ENCODE assay signal across 29 cellular contexts in genomic region chr2:86053166-86053565, GRCh38.
"Had no signal": no experiment of that assay in that cellular context is flagged by ENCODE, and none has a peak within 500 bp of the region (broad histone marks: within the 10 kb centered on the region; RNA-seq: fewer than 3 reads in every experiment).

No MANE protein-coding gene starts in this region.

- DNase-seq: activated CD4-positive, alpha-beta T cell treated with anti-CD3 and anti-CD28 coated beads, Interleukin-2, amount 10 ng/mL, durations not matched to agents 24 days and 14 days; activated CD4-positive, alpha-beta T cell treated with anti-CD3 and anti-CD28 coated beads, Interleukin-2, amount 50 U/mL, for 4 hours; activated naive CD4-positive, alpha-beta T cell treated with anti-CD3 and anti-CD28 coated beads, Interleukin-2, amount 10 ng/mL, durations not matched to agents 7 days and 5 days; activated naive CD8-positive, alpha-beta T cell treated with anti-CD3 and anti-CD28 coated beads, Interleukin-2, amount 50 U/mL, for 24 hours; amniotic stem cell; brain microvascular endothelial cell; MM.1S; MV-4-11; NCI-H1092; NCI-H1436 treated with DMSO at 0.1 percent for 48 hours; NCI-H1694 treated with DMSO at 0.1 percent for 48 hours; NCI-H2029; NCI-H510A; NCI-H526; NCI-H748 treated with DMSO at 0.1 percent for 48 hours; NK-92 treated with Interleukin-12 subunit alpha and Interleukin-12 subunit beta, amount 100 ng/mL, for 24 hours; PC-3; Peyer's patch; RPMI8226; SHP77 treated with DMSO at 0.1 percent for 48 hours; SK-N-SH had no signal

- H3K4me1 Mint-ChIP-seq: activated naive CD4-positive, alpha-beta T cell treated with anti-CD3 and anti-CD28 coated beads, Interleukin-2, amount 10 ng/mL, durations not matched to agents 7 days and 5 days; activated naive CD8-positive, alpha-beta T cell treated with anti-CD3 and anti-CD28 coated beads, Interleukin-2, amount 50 U/mL, for 24 hours had no signal

- H3K4me3 Mint-ChIP-seq: activated CD4-positive, alpha-beta T cell treated with anti-CD3 and anti-CD28 coated beads, Interleukin-2, amount 10 ng/mL, durations not matched to agents 24 days and 14 days; activated naive CD4-positive, alpha-beta T cell treated with anti-CD3 and anti-CD28 coated beads, Interleukin-2, amount 10 ng/mL, durations not matched to agents 7 days and 5 days; activated naive CD8-positive, alpha-beta T cell; activated naive CD8-positive, alpha-beta T cell treated with anti-CD3 and anti-CD28 coated beads, Interleukin-2, amount 50 U/mL, for 24 hours; activated T-cell treated with anti-CD3 and anti-CD28 coated beads, Interleukin-2, amount 50 U/mL, for 24 hours; T-helper 1 cell treated with Interleukin-12 subunit alpha and Interleukin-12 subunit beta and Interleukin-4 antibody, amounts not matched to agents 30 μg/mL and 1 μg/mL, for 36 hours; T-helper 2 cell treated with Interferon-gamma antibody and Interleukin-4, amounts not matched to agents 5 μg/mL and 100 μg/mL, for 36 hours had no signal

- FAIRE-seq: TTC549 had no signal

- ATAC-seq: PC-3 had no signal

- H3K9me3 ChIP-seq: Peyer's patch, SJSA1, SK-N-SH had no signal

- H3K4me1 ChIP-seq: Peyer's patch, SJSA1 had no signal

- H3K9me3 Mint-ChIP-seq: activated CD4-positive, alpha-beta T cell treated with anti-CD3 and anti-CD28 coated beads, Interleukin-2, amount 10 ng/mL, durations not matched to agents 24 days and 14 days; activated naive CD4-positive, alpha-beta T cell treated with anti-CD3 and anti-CD28 coated beads, Interleukin-2, amount 10 ng/mL, durations not matched to agents 7 days and 5 days; activated naive CD8-positive, alpha-beta T cell treated with anti-CD3 and anti-CD28 coated beads, Interleukin-2, amount 50 U/mL, for 24 hours; activated T-cell treated with anti-CD3 and anti-CD28 coated beads, Interleukin-2, amount 50 U/mL, for 24 hours; activated T-helper 2 cell treated with anti-CD3 and anti-CD28 coated beads, Interferon-gamma antibody, Interleukin-2, Interleukin-4, amounts not matched to agents 10 μg/mL and 5 μg/mL and 100 μg/mL, durations not matched to agents 14 hours and 24 hours and 36 hours; T-helper 1 cell treated with Interleukin-12 subunit alpha and Interleukin-12 subunit beta and Interleukin-4 antibody, amounts not matched to agents 30 μg/mL and 1 μg/mL, for 36 hours; T-helper 2 cell treated with Interferon-gamma antibody and Interleukin-4, amounts not matched to agents 5 μg/mL and 100 μg/mL, for 36 hours had no signal

- H3K4me2 ChIP-seq: KMS-11, SK-N-SH had no signal

- H3K4me3 ChIP-seq: Peyer's patch, SJSA1 had no signal

- H3K27me3 ChIP-seq: brain microvascular endothelial cell, Peyer's patch, SJSA1 had no signal

- H3K27ac Mint-ChIP-seq: activated CD4-positive, alpha-beta T cell treated with anti-CD3 and anti-CD28 coated beads, Interleukin-2, amount 10 ng/mL, durations not matched to agents 24 days and 14 days; activated naive CD8-positive, alpha-beta T cell; activated naive CD8-positive, alpha-beta T cell treated with anti-CD3 and anti-CD28 coated beads, Interleukin-2, amount 50 U/mL, for 24 hours; activated T-cell treated with anti-CD3 and anti-CD28 coated beads, Interleukin-2, amount 50 U/mL, for 24 hours; activated T-helper 2 cell treated with anti-CD3 and anti-CD28 coated beads, Interferon-gamma antibody, Interleukin-2, Interleukin-4, amounts not matched to agents 10 μg/mL and 5 μg/mL and 100 μg/mL, durations not matched to agents 14 hours and 24 hours and 36 hours; T-helper 2 cell treated with Interferon-gamma antibody and Interleukin-4, amounts not matched to agents 5 μg/mL and 100 μg/mL, for 36 hours had no signal

- H3K27ac ChIP-seq: brain microvascular endothelial cell, KMS-11, Peyer's patch, SJSA1 had no signal

- H3K9ac ChIP-seq: KMS-11, SK-N-SH had no signal

- H3K27me3 Mint-ChIP-seq: activated CD4-positive, alpha-beta T cell treated with anti-CD3 and anti-CD28 coated beads, Interleukin-2, amount 10 ng/mL, durations not matched to agents 24 days and 14 days; activated naive CD4-positive, alpha-beta T cell treated with anti-CD3 and anti-CD28 coated beads, Interleukin-2, amount 10 ng/mL, durations not matched to agents 7 days and 5 days; activated naive CD8-positive, alpha-beta T cell; activated naive CD8-positive, alpha-beta T cell treated with anti-CD3 and anti-CD28 coated beads, Interleukin-2, amount 50 U/mL, for 24 hours; activated T-cell treated with anti-CD3 and anti-CD28 coated beads, Interleukin-2, amount 50 U/mL, for 24 hours had no signal
